Comparison of ENCODE assay signal across 1 cellular context in genomic region chr5:177362102-177362868, GRCh38.
TF ChIP-seq lines count a peak whose summit lies in the region.

No MANE protein-coding gene starts in this region.

TF ChIP-seq in GM23338, 12 proteins besides CTCF, POLR2A, EP300 and RAD21 (continued from another document):
- TF ChIP-seq ZNF462 (CRISPR knock-in tag; IDR thresholded peaks at IDR 0.05) (no peak), EZH2 (IDR thresholded peaks at IDR 0.05; ENCODE audit: low read depth, unreplicated experiment) (no peak), STAT1 (IDR thresholded peaks at IDR 0.05; ENCODE audit: unreplicated experiment) (no peak), POLR2AphosphoS5 (IDR thresholded peaks at IDR 0.05; ENCODE audit: low read depth) (no peak), EZH2phosphoT487 (IDR thresholded peaks at IDR 0.05; ENCODE audit: unreplicated experiment) (no peak)
- TF ChIP-seq, protein P1, sequence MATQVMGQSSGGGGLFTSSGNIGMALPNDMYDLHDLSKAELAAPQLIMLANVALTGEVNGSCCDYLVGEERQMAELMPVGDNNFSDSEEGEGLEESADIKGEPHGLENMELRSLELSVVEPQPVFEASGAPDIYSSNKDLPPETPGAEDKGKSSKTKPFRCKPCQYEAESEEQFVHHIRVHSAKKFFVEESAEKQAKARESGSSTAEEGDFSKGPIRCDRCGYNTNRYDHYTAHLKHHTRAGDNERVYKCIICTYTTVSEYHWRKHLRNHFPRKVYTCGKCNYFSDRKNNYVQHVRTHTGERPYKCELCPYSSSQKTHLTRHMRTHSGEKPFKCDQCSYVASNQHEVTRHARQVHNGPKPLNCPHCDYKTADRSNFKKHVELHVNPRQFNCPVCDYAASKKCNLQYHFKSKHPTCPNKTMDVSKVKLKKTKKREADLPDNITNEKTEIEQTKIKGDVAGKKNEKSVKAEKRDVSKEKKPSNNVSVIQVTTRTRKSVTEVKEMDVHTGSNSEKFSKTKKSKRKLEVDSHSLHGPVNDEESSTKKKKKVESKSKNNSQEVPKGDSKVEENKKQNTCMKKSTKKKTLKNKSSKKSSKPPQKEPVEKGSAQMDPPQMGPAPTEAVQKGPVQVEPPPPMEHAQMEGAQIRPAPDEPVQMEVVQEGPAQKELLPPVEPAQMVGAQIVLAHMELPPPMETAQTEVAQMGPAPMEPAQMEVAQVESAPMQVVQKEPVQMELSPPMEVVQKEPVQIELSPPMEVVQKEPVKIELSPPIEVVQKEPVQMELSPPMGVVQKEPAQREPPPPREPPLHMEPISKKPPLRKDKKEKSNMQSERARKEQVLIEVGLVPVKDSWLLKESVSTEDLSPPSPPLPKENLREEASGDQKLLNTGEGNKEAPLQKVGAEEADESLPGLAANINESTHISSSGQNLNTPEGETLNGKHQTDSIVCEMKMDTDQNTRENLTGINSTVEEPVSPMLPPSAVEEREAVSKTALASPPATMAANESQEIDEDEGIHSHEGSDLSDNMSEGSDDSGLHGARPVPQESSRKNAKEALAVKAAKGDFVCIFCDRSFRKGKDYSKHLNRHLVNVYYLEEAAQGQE (IDR thresholded peaks at IDR 0.05; ENCODE audit: unreplicated experiment) = no peak
